19 cellular contexts compared by ENCODE assay signal in the genomic region with DNA sequence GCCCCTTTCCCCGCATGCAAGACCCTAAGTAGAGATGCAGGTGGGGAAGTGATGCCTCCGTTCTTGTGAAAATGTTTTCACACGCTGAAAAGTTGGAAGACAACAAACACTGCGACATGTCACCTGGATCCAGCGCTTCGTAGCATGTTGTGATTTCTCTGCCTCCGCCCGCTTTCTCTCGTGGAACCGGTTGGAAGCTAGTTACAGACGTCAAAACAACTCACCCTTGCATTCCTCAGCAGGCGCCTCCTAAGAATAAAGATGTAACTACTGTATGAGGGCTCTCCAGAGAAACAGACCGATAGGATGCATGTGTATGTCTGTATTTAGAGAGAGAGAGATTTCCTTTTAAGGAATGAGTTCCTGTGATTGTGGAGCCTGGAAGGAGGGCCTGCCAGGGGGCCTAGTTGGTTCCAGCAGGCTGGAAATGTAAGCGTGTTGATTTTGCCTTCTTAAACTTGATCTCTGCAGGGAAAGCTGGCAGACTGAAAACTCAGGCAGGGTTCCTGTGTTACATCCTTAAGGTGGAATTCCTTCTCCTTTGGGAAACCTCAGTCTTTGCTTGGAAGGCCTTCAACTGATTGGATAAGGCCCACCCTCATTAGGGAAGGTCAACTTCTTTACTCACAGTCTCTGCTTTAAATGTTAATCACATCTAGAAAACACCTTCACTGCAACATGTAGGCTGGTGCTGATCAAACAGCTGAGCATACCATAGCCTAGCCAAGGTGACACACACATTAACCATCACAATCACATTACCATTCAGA.
DNase-seq lines count a peak whose midpoint lies in the region; ATAC-seq and TF ChIP-seq lines count a peak whose summit lies in the region.
"Had no signal": no experiment of that assay in that cellular context is flagged by ENCODE, and none has a peak within 500 bp of the region (broad histone marks: within the 10 kb centered on the region; RNA-seq: fewer than 3 reads in every experiment).

No MANE protein-coding gene starts in this region.

- no peak for DNase-seq in activated CD4-positive, alpha-beta T cell treated with anti-CD3 and anti-CD28 coated beads for 36 hours
- DNase-seq in activated CD4-positive, alpha-beta T cell treated with anti-CD3 and anti-CD28 coated beads for 4 hours, result no peak
- peak; percentile 59 for DNase-seq in brain pericyte (ENCODE audit: low read depth, low spot score)
- no peak for DNase-seq in thoracic aorta (ENCODE audit: low spot score)
- DNase-seq in NK-92 treated with Interleukin-12 subunit alpha and Interleukin-12 subunit beta, amount 100 ng/mL, for 24 hours (lab: John Stamatoyannopoulos, UW), result no peak
- no peak for DNase-seq in NCI-H2196 (lab: John Stamatoyannopoulos, UW; ENCODE audit: unreplicated experiment)
- DNase-seq in DMS 273 treated with DMSO at 0.1 percent for 48 hours (lab: John Stamatoyannopoulos, UW), result no peak
- DNase-seq: CD4-positive, alpha-beta memory T cell; effector memory CD4-positive, alpha-beta T cell; GF-D8; GOT3; KBM-7; kidney; PC-9; stimulated activated CD4-positive, alpha-beta T cell treated with anti-CD3 and anti-CD28 coated beads, Interleukin-4, amount 100 ng/mL, for 4 hours; stimulated activated naive B cell treated with anti-CD40 and anti-IgM and Interleukin-4, amounts not matched to agents 10 μg/mL and 1 μg/mL and 100 μg/mL, for 72 hours; T-cell had no signal

- peak overlapping the region; percentile 73 for H3K9ac ChIP-seq in muscle layer of colon (ENCODE audit: low read length)

- TF ChIP-seq CTCF in thoracic aorta (IDR thresholded peaks at IDR 0.05), result no peak

- CTCF ChIA-PET in activated CD4-positive, alpha-beta T cell treated with anti-CD3 and anti-CD28 coated beads for 36 hours (lab: Charles Lee), result no interaction called here

- H3K9me3 ChIP-seq in muscle layer of colon (ENCODE audit: low read length) (no peaks in the 10 kb centered on the region), thoracic aorta (no peaks in the 10 kb centered on the region)

- H3K27me3 Mint-ChIP-seq in activated CD4-positive, alpha-beta T cell treated with anti-CD3 and anti-CD28 coated beads for 36 hours, result peaks cover 24% of the 10 kb centered on the region

- POLR2A ChIA-PET in activated CD4-positive, alpha-beta T cell treated with anti-CD3 and anti-CD28 coated beads for 36 hours (lab: Charles Lee), result no interaction called here

- peaks cover 37% of the 10 kb centered on the region for H3K4me1 Mint-ChIP-seq in activated CD4-positive, alpha-beta T cell treated with anti-CD3 and anti-CD28 coated beads for 36 hours

- no peaks in the 10 kb centered on the region for H3K27me3 ChIP-seq in muscle layer of colon (ENCODE audit: control insufficient read depth in 1 of 2, insufficient read depth in 2 of 2, low read length in 2 of 2)
- H3K27me3 ChIP-seq in thoracic aorta (replicated peaks; ENCODE audit: insufficient read depth), result no peaks in the 10 kb centered on the region

- intact Hi-C loops in activated CD4-positive, alpha-beta T cell treated with anti-CD3 and anti-CD28 coated beads for 36 hours (cut with DNase I, micrococcal nuclease), result loop anchor here in 1 of 2 experiments (5.0 kb wide), 1 partner anchor 457 kb away; a partner anchor contains a TSS

- H3K9me3 Mint-ChIP-seq in activated CD4-positive, alpha-beta T cell treated with anti-CD3 and anti-CD28 coated beads for 36 hours (ENCODE audit: low read depth), result no peaks in the 10 kb centered on the region

- peak; percentile 21 for ATAC-seq in activated CD4-positive, alpha-beta T cell treated with anti-CD3 and anti-CD28 coated beads for 36 hours
- ATAC-seq in thoracic aorta (ENCODE audit: insufficient number of reproducible peaks, low FRiP score, low read depth), result no peak
- ATAC-seq: activated CD4-positive, CD25-positive, alpha-beta regulatory T cell treated with anti-CD3 and anti-CD28 coated beads, Interleukin-2, amount 50 U/mL, for 24 hours; T-cell had no signal

- H3K36me3 ChIP-seq in muscle layer of colon (ENCODE audit: insufficient read depth, low read length) (no peaks in the 10 kb centered on the region), thoracic aorta (no peaks in the 10 kb centered on the region)

- no peak overlapping the region for H3K27ac Mint-ChIP-seq in activated CD4-positive, alpha-beta T cell treated with anti-CD3 and anti-CD28 coated beads for 36 hours
- H3K27ac Mint-ChIP-seq: T-cell had no signal

- peak overlapping the region; percentile 21 to 71 for H3K4me3 ChIP-seq in muscle layer of colon (ENCODE audit: low read depth in 1 of 2, low read length in 2 of 2)
- H3K4me3 ChIP-seq in thoracic aorta, result peak overlapping the region; percentile 67
- H3K4me3 ChIP-seq: PC-9 had no signal

- no peaks in the 10 kb centered on the region for H3K36me3 Mint-ChIP-seq in activated CD4-positive, alpha-beta T cell treated with anti-CD3 and anti-CD28 coated beads for 36 hours (ENCODE audit: low read depth)
- H3K36me3 Mint-ChIP-seq: CD4-positive, alpha-beta memory T cell; T-cell had no signal

- no peak overlapping the region for H3K4me3 Mint-ChIP-seq in activated CD4-positive, alpha-beta T cell treated with anti-CD3 and anti-CD28 coated beads for 36 hours
- H3K4me3 Mint-ChIP-seq: CD4-positive, alpha-beta memory T cell; T-cell had no signal

- H3K4me1 ChIP-seq in muscle layer of colon (ENCODE audit: insufficient read depth, low read length) (peaks cover 11% of the 10 kb centered on the region), thoracic aorta (ENCODE audit: control insufficient read depth in 1 of 2, low read depth in 2 of 2) (peaks cover 25 to 67% of the 10 kb centered on the region in 2 donors)

- H3K27ac ChIP-seq in muscle layer of colon (ENCODE audit: low read depth, low read length), result peak overlapping the region; percentile 83
- peak overlapping the region; percentile 91 to 97 for H3K27ac ChIP-seq in thoracic aorta
- H3K27ac ChIP-seq: PC-9 had no signal
